In genomic region chr2:2879776-2880175, GRCh38 we compare ENCODE assay signal across 13 cellular contexts.
DNase-seq lines count a peak whose midpoint lies in the region; ATAC-seq and TF ChIP-seq lines count a peak whose summit lies in the region.
"Had no signal": no experiment of that assay in that cellular context is flagged by ENCODE, and none has a peak within 500 bp of the region (broad histone marks: within the 10 kb centered on the region; RNA-seq: fewer than 3 reads in every experiment).

No MANE protein-coding gene starts in this region.

- no peak overlapping the region for H3K27ac Mint-ChIP-seq in immature natural killer cell
- no peak overlapping the region for H3K27ac Mint-ChIP-seq in HFFc6
- no peak overlapping the region for H3K27ac Mint-ChIP-seq in activated naive CD8-positive, alpha-beta T cell treated with anti-CD3 and anti-CD28 coated beads, Interleukin-2, amount 50 U/mL, for 24 hours
- H3K27ac Mint-ChIP-seq: T-helper 17 cell had no signal

- ATAC-seq in GM18520 (IDR thresholded peaks at IDR 0.05; ENCODE audit: unreplicated experiment), result peak; percentile 79
- ATAC-seq in GM21515 (IDR thresholded peaks at IDR 0.05; ENCODE audit: unreplicated experiment), result peak; percentile 99
- ATAC-seq in HG03066 (IDR thresholded peaks at IDR 0.05; ENCODE audit: low read depth, unreplicated experiment), result peak; percentile 98
- ATAC-seq in activated naive CD8-positive, alpha-beta T cell treated with anti-CD3 and anti-CD28 coated beads, Interleukin-2, amount 50 U/mL, for 24 hours, result no peak
- ATAC-seq: left lung, T-helper 17 cell had no signal

- H3K4me3 Mint-ChIP-seq in immature natural killer cell (no peak overlapping the region), HFFc6 (no peak overlapping the region)
- H3K4me3 Mint-ChIP-seq in activated naive CD8-positive, alpha-beta T cell treated with anti-CD3 and anti-CD28 coated beads, Interleukin-2, amount 50 U/mL, for 24 hours, result no peak overlapping the region
- H3K4me3 Mint-ChIP-seq: T-helper 17 cell had no signal

- peaks cover 0 to 2% (median 0%) of the 10 kb centered on the region in 6 donors for H3K9me3 Mint-ChIP-seq in immature natural killer cell
- peaks cover 64% of the 10 kb centered on the region for H3K9me3 Mint-ChIP-seq in HFFc6
- peaks cover 13% of the 10 kb centered on the region for H3K9me3 Mint-ChIP-seq in activated naive CD8-positive, alpha-beta T cell treated with anti-CD3 and anti-CD28 coated beads, Interleukin-2, amount 50 U/mL, for 24 hours

- TF ChIP-seq CTCF in HFFc6 (IDR thresholded peaks at IDR 0.05), result no peak

- peaks cover 0 to 3% (median 2%) of the 10 kb centered on the region in 3 donors for H3K27me3 Mint-ChIP-seq in immature natural killer cell (ENCODE audit: low read depth in 3 of 3)
- H3K27me3 Mint-ChIP-seq in HFFc6 (ENCODE audit: insufficient read depth), result peaks cover 1% of the 10 kb centered on the region
- peaks cover 2% of the 10 kb centered on the region for H3K27me3 Mint-ChIP-seq in activated naive CD8-positive, alpha-beta T cell treated with anti-CD3 and anti-CD28 coated beads, Interleukin-2, amount 50 U/mL, for 24 hours
- H3K27me3 Mint-ChIP-seq: T-helper 17 cell had no signal

- peak; percentile 9 for DNase-seq in germinal center (ENCODE audit: low spot score)
- no peak for DNase-seq in immature natural killer cell
- DNase-seq in HFFc6, result no peak
- DNase-seq in activated naive CD8-positive, alpha-beta T cell treated with anti-CD3 and anti-CD28 coated beads, Interleukin-2, amount 50 U/mL, for 24 hours, result no peak
- DNase-seq in D341Med (ENCODE audit: low spot score), result no peak
- DNase-seq: activated T-cell treated with anti-CD3 and anti-CD28 coated beads, Interleukin-2, amount 50 U/mL, for 1 hour; GOT3; left lung; NCI-H748 treated with DMSO at 0.1 percent for 48 hours; T-helper 17 cell had no signal

- H3K4me1 Mint-ChIP-seq in immature natural killer cell (no peaks in the 10 kb centered on the region), HFFc6 (ENCODE audit: low read depth) (no peaks in the 10 kb centered on the region)
- peaks cover 2% of the 10 kb centered on the region for H3K4me1 Mint-ChIP-seq in activated naive CD8-positive, alpha-beta T cell treated with anti-CD3 and anti-CD28 coated beads, Interleukin-2, amount 50 U/mL, for 24 hours
- H3K4me1 Mint-ChIP-seq: T-helper 17 cell had no signal

- no peaks in the 10 kb centered on the region for H3K36me3 Mint-ChIP-seq in immature natural killer cell
- H3K36me3 Mint-ChIP-seq in HFFc6 (ENCODE audit: low read depth), result no peaks in the 10 kb centered on the region
- no peaks in the 10 kb centered on the region for H3K36me3 Mint-ChIP-seq in activated naive CD8-positive, alpha-beta T cell treated with anti-CD3 and anti-CD28 coated beads, Interleukin-2, amount 50 U/mL, for 24 hours (ENCODE audit: low read depth)
